1 cellular context compared by ENCODE assay signal in the genomic region with DNA sequence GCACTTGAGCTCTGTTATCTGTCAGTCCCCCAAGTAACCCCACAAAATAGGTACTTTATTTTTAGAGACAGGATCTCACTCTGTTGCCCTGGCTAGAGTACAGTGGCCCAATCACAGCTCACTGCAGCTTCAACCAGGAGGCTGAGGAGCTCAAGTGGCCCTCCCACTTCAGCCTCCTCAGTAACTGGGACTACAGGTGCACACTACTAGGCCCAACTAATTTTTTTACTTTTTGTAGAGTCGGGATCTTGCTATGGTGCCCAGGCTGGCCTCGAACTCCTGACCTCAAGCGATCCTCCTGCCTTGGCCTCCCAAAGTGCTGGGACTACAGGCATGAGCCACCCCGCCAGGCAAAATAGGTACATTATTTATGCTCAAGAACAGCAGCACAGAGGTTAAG.
TF ChIP-seq lines count a peak whose summit lies in the region.

No MANE protein-coding gene starts in this region.

TF ChIP-seq in K562, 482 proteins besides CTCF, POLR2A, EP300 and RAD21:
- TF ChIP-seq MTA1 (IDR thresholded peaks at IDR 0.05; ENCODE audit: borderline replicate concordance) (no peak), DDX20 (tag; IDR thresholded peaks at IDR 0.05; ENCODE audit: low read depth) (no peak), ZNF140 (CRISPR knock-in tag; IDR thresholded peaks at IDR 0.05) (no peak), HOXB6 (CRISPR knock-in tag; IDR thresholded peaks at IDR 0.05; ENCODE audit: borderline replicate concordance) (no peak), ZNF121 (CRISPR knock-in tag; conservative IDR thresholded peaks at IDR 0.05) (peak; percentile 53), DEAF1 (CRISPR knock-in tag; IDR thresholded peaks at IDR 0.05) (no peak)
